Comparison of ENCODE assay signal across 7 cellular contexts in the genomic region with DNA sequence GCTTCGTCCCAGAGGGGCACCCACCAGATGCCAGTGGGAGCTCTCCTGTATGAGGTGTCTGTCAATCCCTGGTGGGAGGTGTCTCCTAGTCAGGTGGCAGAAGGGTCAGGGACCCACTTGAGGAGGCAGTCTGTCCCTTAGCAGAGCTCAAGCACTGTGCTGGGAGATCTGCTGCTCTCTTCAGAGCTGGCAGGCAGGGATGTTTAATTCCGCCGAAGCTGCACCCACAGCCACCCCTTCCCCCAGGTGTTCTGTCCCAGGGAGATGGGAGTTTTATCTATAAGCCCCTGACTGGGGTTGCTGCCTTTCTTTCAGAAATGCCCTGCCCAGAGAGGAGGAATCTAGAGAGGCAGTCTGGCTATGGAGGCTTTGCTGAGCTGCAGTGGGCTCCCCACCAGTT. TPM values are rescaled to one million over a fixed set of nuclear protein-coding genes. Genes with fewer than 3 reads are reported as not detected.
A peak's percentile ranks its signal among the peaks of the same experiment; 100 is the strongest.
DNase-seq lines count a peak whose midpoint lies in the region; ATAC-seq, FAIRE-seq and TF ChIP-seq lines count a peak whose summit lies in the region.
"Not testable (repeated sequence)": the region's sequence is repeated elsewhere in the genome, so short reads cannot be mapped to it uniquely, and the experiment has no call there.

No MANE protein-coding gene starts in this region.

- H3K27ac ChIP-seq in right atrium auricular region; HepG2 (ENCODE audit: extremely low read length, insufficient read depth, low read length); neural progenitor cell; neuronal stem cell (replicated peaks; ENCODE audit: low read length): not testable (repeated sequence)

- POLR2A ChIA-PET in HepG2 (lab: Yijun Ruan, JAX): interaction anchor here (2.0 kb wide), 1 partner anchor 160 kb away, joined by 6 read pairs; no protein-coding TSS in a partner anchor

- not testable (repeated sequence) for H3K4me3 Mint-ChIP-seq in activated naive CD4-positive, alpha-beta T cell treated with anti-CD3 and anti-CD28 coated beads, Interleukin-2, amount 50 U/mL, for 24 hours; neural progenitor cell; stimulated activated memory B cell treated with anti-CD40 and anti-IgM and Interleukin-4, amounts not matched to agents 10 μg/mL and 1 μg/mL and 100 μg/mL, for 72 hours; stimulated activated naive B cell treated with anti-CD40 and anti-IgM and Interleukin-4, amounts not matched to agents 10 μg/mL and 1 μg/mL and 100 μg/mL, for 72 hours

- H4K91ac ChIP-seq in neuronal stem cell (ENCODE audit: low read depth, low read length, poor library complexity): not testable (repeated sequence)

- not testable (repeated sequence) for H2AFZ ChIP-seq in HepG2 (ENCODE audit: low read length); neural progenitor cell (replicated peaks)
- H2AFZ ChIP-seq in neuronal stem cell (ENCODE audit: low read length): peak overlapping the region; percentile 40

- H3K4me2 ChIP-seq in HepG2 (ENCODE audit: low read depth, low read length): peak overlapping the region; percentile 60
- not testable (repeated sequence) for H3K4me2 ChIP-seq in neural progenitor cell; neuronal stem cell (ENCODE audit: insufficient read depth, low read length, poor library complexity, severe bottlenecking)

- H3K4me3 ChIP-seq in right atrium auricular region; neural progenitor cell; neuronal stem cell (ENCODE audit: low read length in 2 of 2): not testable (repeated sequence)
- peak overlapping the region; percentile 47 to 63 (median 63); a peak in 5 of 6 replicates for H3K4me3 ChIP-seq in HepG2 (replicated peaks in 1 of 3; ENCODE audit: insufficient read depth in 1 of 3, low read depth in 2 of 3, low read length in 3 of 3)

- not testable (repeated sequence) for ATAC-seq in HepG2; stimulated activated memory B cell treated with anti-CD40 and anti-IgM and Interleukin-4, amounts not matched to agents 10 μg/mL and 1 μg/mL and 100 μg/mL, for 72 hours; stimulated activated naive B cell treated with anti-CD40 and anti-IgM and Interleukin-4, amounts not matched to agents 10 μg/mL and 1 μg/mL and 100 μg/mL, for 72 hours (replicated peaks)

- not testable (repeated sequence) for H3K9me3 Mint-ChIP-seq in activated naive CD4-positive, alpha-beta T cell treated with anti-CD3 and anti-CD28 coated beads, Interleukin-2, amount 50 U/mL, for 24 hours; stimulated activated memory B cell treated with anti-CD40 and anti-IgM and Interleukin-4, amounts not matched to agents 10 μg/mL and 1 μg/mL and 100 μg/mL, for 72 hours
- peaks cover 15% of the 10 kb centered on the region for H3K9me3 Mint-ChIP-seq in neural progenitor cell
- peaks cover 11 to 13% of the 10 kb centered on the region in 2 donors for H3K9me3 Mint-ChIP-seq in stimulated activated naive B cell treated with anti-CD40 and anti-IgM and Interleukin-4, amounts not matched to agents 10 μg/mL and 1 μg/mL and 100 μg/mL, for 72 hours

- peak; percentile 23 for DNase-seq in right atrium auricular region (ENCODE audit: low spot score)
- DNase-seq in HepG2 (ENCODE audit: low spot score); neural progenitor cell (ENCODE audit: low spot score); neuronal stem cell (ENCODE audit: low spot score); stimulated activated naive B cell treated with anti-CD40 and anti-IgM and Interleukin-4, amounts not matched to agents 10 μg/mL and 1 μg/mL and 100 μg/mL, for 72 hours: not testable (repeated sequence)

- not testable (repeated sequence) for H2BK120ac ChIP-seq in neuronal stem cell (ENCODE audit: low read depth, low read length)

- FAIRE-seq in HepG2 (lab: Jason Lieb, UNC): not testable (repeated sequence)

- H3K18ac ChIP-seq in neuronal stem cell (ENCODE audit: low read length): not testable (repeated sequence)

- not testable (repeated sequence) for H3K36me3 Mint-ChIP-seq in activated naive CD4-positive, alpha-beta T cell treated with anti-CD3 and anti-CD28 coated beads, Interleukin-2, amount 50 U/mL, for 24 hours; neural progenitor cell; stimulated activated memory B cell treated with anti-CD40 and anti-IgM and Interleukin-4, amounts not matched to agents 10 μg/mL and 1 μg/mL and 100 μg/mL, for 72 hours
- H3K36me3 Mint-ChIP-seq in stimulated activated naive B cell treated with anti-CD40 and anti-IgM and Interleukin-4, amounts not matched to agents 10 μg/mL and 1 μg/mL and 100 μg/mL, for 72 hours: peaks cover 9 to 17% of the 10 kb centered on the region in 2 donors

- H3K9me3 ChIP-seq in right atrium auricular region; HepG2 (ENCODE audit: low read length); neural progenitor cell (ENCODE audit: low read depth); neuronal stem cell (replicated peaks in 1 of 2; ENCODE audit: control insufficient read depth in 2 of 2, insufficient read depth in 1 of 2, low read depth in 1 of 2, low read length in 2 of 2): not testable (repeated sequence)

- H3K27me3 ChIP-seq in right atrium auricular region; HepG2 (ENCODE audit: control insufficient read depth in 1 of 2, insufficient read depth in 2 of 2, low read length in 2 of 2); neural progenitor cell; neuronal stem cell (ENCODE audit: control insufficient read depth in 3 of 3, insufficient read depth in 3 of 3, low read depth in 1 of 3, low read length in 3 of 3): not testable (repeated sequence)

- CTCF ChIA-PET in HepG2 (lab: Yijun Ruan, JAX; ENCODE audit: low intra/inter-chr PET ratio, low total read pairs): not testable (repeated sequence)

- H3K14ac ChIP-seq in neuronal stem cell (ENCODE audit: low read length): not testable (repeated sequence)

- not testable (repeated sequence) for H2BK15ac ChIP-seq in neuronal stem cell (ENCODE audit: low read length)

- H3K79me2 ChIP-seq in HepG2 (ENCODE audit: insufficient read depth, low read length); neural progenitor cell (ENCODE audit: low read depth): not testable (repeated sequence)

- H3K36me3 ChIP-seq in right atrium auricular region; HepG2 (replicated peaks in 1 of 2; ENCODE audit: control insufficient read depth in 1 of 2, insufficient read depth in 2 of 2, low read length in 2 of 2); neural progenitor cell; neuronal stem cell (replicated peaks in 1 of 2; ENCODE audit: control insufficient read depth in 2 of 2, insufficient read depth in 2 of 2, low read length in 2 of 2): not testable (repeated sequence)

- H2BK12ac ChIP-seq in neuronal stem cell (ENCODE audit: low read length): not testable (repeated sequence)

- WGBS in HepG2 (ENCODE audit: low lambda C conversion rate): 75% methylated on average over 2 of the region's 3 CpGs
- WGBS in neuronal stem cell (ENCODE audit: extremely low coverage in 2 of 2, insufficient read length in 2 of 2, insufficient replicate concordance in 1 of 2), 2 donors: no CpG with 5 or more reads among the region's 3 CpGs

- H3K4ac ChIP-seq in neuronal stem cell (ENCODE audit: low read length): not testable (repeated sequence)

- not testable (repeated sequence) for H3K9ac ChIP-seq in HepG2 (ENCODE audit: insufficient read depth, low read depth, low read length); neural progenitor cell; neuronal stem cell (ENCODE audit: low read depth, low read length, poor library complexity)

- H2BK5ac ChIP-seq in neuronal stem cell (ENCODE audit: low read length): not testable (repeated sequence)

- not testable (repeated sequence) for H3K4me1 ChIP-seq in right atrium auricular region; neural progenitor cell; neuronal stem cell (ENCODE audit: control insufficient read depth in 2 of 2, insufficient read depth in 1 of 2, low read depth in 1 of 2, low read length in 2 of 2)
- peaks cover 12% of the 10 kb centered on the region for H3K4me1 ChIP-seq in HepG2 (ENCODE audit: insufficient read depth, low read length)

- not testable (repeated sequence) for H3K27me3 Mint-ChIP-seq in activated naive CD4-positive, alpha-beta T cell treated with anti-CD3 and anti-CD28 coated beads, Interleukin-2, amount 50 U/mL, for 24 hours; stimulated activated memory B cell treated with anti-CD40 and anti-IgM and Interleukin-4, amounts not matched to agents 10 μg/mL and 1 μg/mL and 100 μg/mL, for 72 hours; stimulated activated naive B cell treated with anti-CD40 and anti-IgM and Interleukin-4, amounts not matched to agents 10 μg/mL and 1 μg/mL and 100 μg/mL, for 72 hours
- peaks cover 12% of the 10 kb centered on the region for H3K27me3 Mint-ChIP-seq in neural progenitor cell (ENCODE audit: insufficient read depth, low read depth)

- not testable (repeated sequence) for H3K23ac ChIP-seq in neuronal stem cell (ENCODE audit: low read depth, low read length, poor library complexity)

- not testable (repeated sequence) for H2AK5ac ChIP-seq in neuronal stem cell (ENCODE audit: low read depth, low read length)

- not testable (repeated sequence) for TF ChIP-seq CTCF in right atrium auricular region (IDR thresholded peaks at IDR 0.05); HepG2 (CRISPR knock-in tag; IDR thresholded peaks at IDR 0.05); neural progenitor cell (IDR thresholded peaks at IDR 0.05)

- H4K8ac ChIP-seq in neuronal stem cell (ENCODE audit: low read depth, low read length): not testable (repeated sequence)

- not testable (repeated sequence) for H3K79me1 ChIP-seq in neuronal stem cell (ENCODE audit: low read depth, low read length)

- intact Hi-C loops in HepG2 (cut with micrococcal nuclease; ENCODE audit: unreplicated experiment): not testable (repeated sequence)

- BruUV-seq in HepG2 (replicated peaks; lab: Mats Ljungman, UMichigan): not testable (repeated sequence)

- peak overlapping the region; percentile 35 for H3K27ac Mint-ChIP-seq in activated naive CD4-positive, alpha-beta T cell treated with anti-CD3 and anti-CD28 coated beads, Interleukin-2, amount 50 U/mL, for 24 hours
- H3K27ac Mint-ChIP-seq in neural progenitor cell: peak overlapping the region; percentile 67
- H3K27ac Mint-ChIP-seq in stimulated activated memory B cell treated with anti-CD40 and anti-IgM and Interleukin-4, amounts not matched to agents 10 μg/mL and 1 μg/mL and 100 μg/mL, for 72 hours: peak overlapping the region; percentile 47
- peak overlapping the region; percentile 7 for H3K27ac Mint-ChIP-seq in stimulated activated naive B cell treated with anti-CD40 and anti-IgM and Interleukin-4, amounts not matched to agents 10 μg/mL and 1 μg/mL and 100 μg/mL, for 72 hours

- H4K20me1 ChIP-seq in HepG2 (ENCODE audit: insufficient read depth, low read length); neural progenitor cell (ENCODE audit: low read depth): not testable (repeated sequence)

- not testable (repeated sequence) for TF ChIP-seq RAD21 in HepG2 (CRISPR knock-in tag; IDR thresholded peaks at IDR 0.05)

- in situ Hi-C loops in HepG2 (cut with HindIII; ENCODE audit: extremely low pct_ligation_motif_present, low pct_unique_long_range_greater_than_20kb): not testable (repeated sequence)

- peaks cover 16% of the 10 kb centered on the region for H3F3A ChIP-seq in neural progenitor cell (ENCODE audit: low read depth)

- not testable (repeated sequence) for TF ChIP-seq EP300 in HepG2 (IDR thresholded peaks at IDR 0.05; ENCODE audit: low read depth in 2 of 2, low read length in 2 of 2); HepG2 (CRISPR knock-in tag; IDR thresholded peaks at IDR 0.05; ENCODE audit: borderline replicate concordance)

- not testable (repeated sequence) for H3K4me1 Mint-ChIP-seq in activated naive CD4-positive, alpha-beta T cell treated with anti-CD3 and anti-CD28 coated beads, Interleukin-2, amount 50 U/mL, for 24 hours; neural progenitor cell
- H3K4me1 Mint-ChIP-seq in stimulated activated memory B cell treated with anti-CD40 and anti-IgM and Interleukin-4, amounts not matched to agents 10 μg/mL and 1 μg/mL and 100 μg/mL, for 72 hours: peaks cover 18% of the 10 kb centered on the region
- peaks cover 16 to 23% of the 10 kb centered on the region in 2 donors for H3K4me1 Mint-ChIP-seq in stimulated activated naive B cell treated with anti-CD40 and anti-IgM and Interleukin-4, amounts not matched to agents 10 μg/mL and 1 μg/mL and 100 μg/mL, for 72 hours

- not testable (repeated sequence) for TF ChIP-seq POLR2A in HepG2 (IDR thresholded peaks at IDR 0.05; ENCODE audit: insufficient read depth in 1 of 2, low read depth in 2 of 2, low read length in 2 of 2)

RNA-seq across cellular contexts. Expression of a gene that starts 4.0 kb away (rescaled TPM):
- 10 to 100 TPM; 21.1 to 23.7 TPM for total RNA-seq in right atrium auricular region
- 19.5 and 25.5 TPM in 2 replicates for total RNA-seq in HepG2 (2016; rRNA removed; fragmentation: Illumina TruSeq; extraction: Trizol)
- total RNA-seq in HepG2 (2016; cell fraction: cytosol; rRNA removed; fragmentation: Illumina TruSeq; extraction: Trizol; ENCODE audit: low read depth): 22.1 and 25.4 TPM in 2 replicates
- total RNA-seq in HepG2 (2016; cell fraction: insoluble cytoplasmic fraction; rRNA removed; fragmentation: Illumina TruSeq; extraction: Trizol): 19.4 and 23.7 TPM in 2 replicates
- total RNA-seq in HepG2 (2016; cell fraction: membrane; rRNA removed; fragmentation: Illumina TruSeq; extraction: Trizol): 9.6 and 12.3 TPM in 2 replicates
- total RNA-seq in HepG2 (2016; cell fraction: nucleus; rRNA removed; fragmentation: Illumina TruSeq; extraction: Trizol): 20.4 and 25.7 TPM in 2 replicates
- 10.8 and 12.9 TPM in 2 replicates for polyA plus RNA-seq in HepG2 (2011; rRNA removed)
- polyA plus RNA-seq in HepG2 (2011; cell fraction: cytosol; rRNA removed): 4.4 and 7.8 TPM in 2 replicates
- 8.4 and 10.1 TPM in 2 replicates for polyA plus RNA-seq in HepG2 (2011; cell fraction: nucleus; rRNA removed)
- 13.5 and 17.9 TPM in 2 replicates for polyA plus RNA-seq in HepG2 (2012)
- 0.28 and 0.52 TPM in 2 replicates for polyA plus RNA-seq in HepG2 (2016; cell fraction: cytosol; fragmentation: Illumina TruSeq; extraction: Trizol; ENCODE audit: low read depth)
- polyA plus RNA-seq in HepG2 (2016; cell fraction: insoluble cytoplasmic fraction; fragmentation: Illumina TruSeq; extraction: Trizol; ENCODE audit: low read depth): 15.7 and 17.3 TPM in 2 replicates
- 1.4 and 1.6 TPM in 2 replicates for polyA plus RNA-seq in HepG2 (2016; cell fraction: membrane; fragmentation: Illumina TruSeq; extraction: Trizol; ENCODE audit: low read depth)
- polyA plus RNA-seq in HepG2 (2016; cell fraction: nucleus; fragmentation: Illumina TruSeq; extraction: Trizol; ENCODE audit: insufficient read depth, low read depth): 23.6 and 24.6 TPM in 2 replicates
- polyA minus RNA-seq in HepG2 (2011; rRNA and poly(A)+ RNA removed; ENCODE audit: low replicate concordance): 7.7 and 8.0 TPM in 2 replicates
- 15.5 and 16.1 TPM in 2 replicates for polyA minus RNA-seq in HepG2 (2011; cell fraction: cytosol; rRNA and poly(A)+ RNA removed)
- 45.3 and 49.9 TPM in 2 replicates for polyA minus RNA-seq in HepG2 (2011; cell fraction: nucleus; rRNA and poly(A)+ RNA removed)
- 43.6 and 68.7 TPM in 2 replicates for total RNA-seq in neural progenitor cell (ENCODE audit: low replicate concordance)
- 17.6 TPM for polyA plus RNA-seq in neuronal stem cell (2013, experiment 1 of 2)
- 17.7 TPM for polyA plus RNA-seq in neuronal stem cell (2013, experiment 2 of 2)

Comparison
In these comparisons a context has a peak if more than half of its experiments do, and no peak if none do; other contexts are left out.
1. H3K27ac Mint-ChIP-seq: peak in every context shown above with its lines; median percentile 67 in neural progenitor cell; 47 in stimulated activated memory B cell treated with anti-CD40 and anti-IgM and Interleukin-4, amounts not matched to agents 10 μg/mL and 1 μg/mL and 100 μg/mL, for 72 hours; 35 in activated naive CD4-positive, alpha-beta T cell treated with anti-CD3 and anti-CD28 coated beads, Interleukin-2, amount 50 U/mL, for 24 hours; 7 in stimulated activated naive B cell treated with anti-CD40 and anti-IgM and Interleukin-4, amounts not matched to agents 10 μg/mL and 1 μg/mL and 100 μg/mL, for 72 hours.